ENCODE assay signal across 11 cellular contexts in genomic region chr1:117371436-117372151, GRCh38. TPM values are rescaled to one million over a fixed set of nuclear protein-coding genes. Genes with fewer than 3 reads are reported as not detected.
DNase-seq lines count a peak whose midpoint lies in the region; ATAC-seq and TF ChIP-seq lines count a peak whose summit lies in the region.
"Had no signal": no experiment of that assay in that cellular context is flagged by ENCODE, and none has a peak within 500 bp of the region (broad histone marks: within the 10 kb centered on the region; RNA-seq: fewer than 3 reads in every experiment).

No MANE protein-coding gene starts in this region.

- TF ChIP-seq POLR2A in IMR-90 (IDR thresholded peaks at IDR 0.05; ENCODE audit: low read depth, low read length) = no peak

- peaks cover 8% of the 10 kb centered on the region for H3K27me3 Mint-ChIP-seq in brain
- H3K27me3 Mint-ChIP-seq in naive thymus-derived CD4-positive, alpha-beta T cell = no peaks in the 10 kb centered on the region

- intact Hi-C loops in IMR-90 (cut with micrococcal nuclease) = no loop called here
- intact Hi-C loops in naive thymus-derived CD4-positive, alpha-beta T cell (cut with micrococcal nuclease) = no loop called here
- intact Hi-C loops in head of caudate nucleus (cut with DNase I) = no loop called here

- H3K18ac ChIP-seq in IMR-90 (ENCODE audit: low read depth, low read length) = no peak overlapping the region

- BruUV-seq in IMR-90 (replicated peaks; lab: Mats Ljungman, UMichigan) = no TSS peak

- H4K5ac ChIP-seq in IMR-90 (ENCODE audit: low read depth, low read length) = no peak overlapping the region

- peaks cover 9 to 47% of the 10 kb centered on the region in 2 experiments; a peak in 3 of 4 replicates for H3K79me1 ChIP-seq in IMR-90 (ENCODE audit: low read depth in 1 of 2, low read length in 2 of 2)

- H3K4me1 Mint-ChIP-seq in brain = peaks cover 52% of the 10 kb centered on the region
- peaks cover 35 to 77% (median 66%) of the 10 kb centered on the region in 7 donors for H3K4me1 Mint-ChIP-seq in naive thymus-derived CD4-positive, alpha-beta T cell

- TF ChIP-seq CTCF in IMR-90 (conservative IDR thresholded peaks at IDR 0.05; ENCODE audit: low read depth, low read length) (no peak), brain (conservative IDR thresholded peaks at IDR 0.05) (no peak)

- H2BK5ac ChIP-seq in IMR-90 (ENCODE audit: low read depth, low read length, poor library complexity, severe bottlenecking) = no peak overlapping the region

- H2AFZ ChIP-seq in IMR-90 (replicated peaks; ENCODE audit: low read length, poor library complexity) = no peak overlapping the region

- no peak for TF ChIP-seq RAD21 in IMR-90 (IDR thresholded peaks at IDR 0.05; ENCODE audit: low read length)

- peaks cover 41% of the 10 kb centered on the region for H4K20me1 ChIP-seq in IMR-90 (ENCODE audit: insufficient read depth, low read length)

- H2AK9ac ChIP-seq in IMR-90 (replicated peaks; ENCODE audit: low read depth, low read length, poor library complexity) = peak overlapping the region; percentile 29

- 13% methylated on average over 1 of the region's 4 CpGs; no CpG with 5 or more reads in 1 of the 2 experiments for WGBS in IMR-90 (ENCODE audit: extremely low coverage in 2 of 2, insufficient read length in 1 of 2), 2 experiments

- peak overlapping the region; percentile 61; the same call in 1 of the 2 replicates for H3K4me2 ChIP-seq in IMR-90 (ENCODE audit: low read depth, low read length)

- CTCF ChIA-PET in IMR-90 (lab: Yijun Ruan, JAX) = no interaction called here
- CTCF ChIA-PET in naive thymus-derived CD4-positive, alpha-beta T cell (lab: Charles Lee) = no interaction called here

- peak overlapping the region; percentile 55 to 97 (median 88) for H3K4me3 Mint-ChIP-seq in brain
- H3K4me3 Mint-ChIP-seq in naive thymus-derived CD4-positive, alpha-beta T cell = peak overlapping the region; percentile 48 to 95 (median 70)

- H3K4me3 ChIP-seq in IMR-90 (ENCODE audit: insufficient read depth, low read depth, low read length) = no peak overlapping the region
- H3K4me3 ChIP-seq in naive thymus-derived CD4-positive, alpha-beta T cell (ENCODE audit: low read length) = no peak overlapping the region

- H3K27ac Mint-ChIP-seq in brain = peak overlapping the region in 4 of 5 experiments; percentile 6 to 39 (median 28)
- peak overlapping the region in 3 of 9 donors; percentile 14 to 46 (median 44) for H3K27ac Mint-ChIP-seq in naive thymus-derived CD4-positive, alpha-beta T cell

- in situ Hi-C loops in IMR-90 (cut with MboI; ENCODE audit: low sequenced_read_pairs) = loop anchor here (25.0 kb wide), 1 partner anchor 391 kb away; no protein-coding TSS in a partner anchor

- no peaks in the 10 kb centered on the region for H3K36me3 ChIP-seq in IMR-90 (ENCODE audit: control insufficient read depth, insufficient read depth, low read length)
- H3K36me3 ChIP-seq in naive thymus-derived CD4-positive, alpha-beta T cell (ENCODE audit: control insufficient read depth in 2 of 3, insufficient read depth in 3 of 3, low read length in 3 of 3) = peaks cover 0 to 6% (median 0%) of the 10 kb centered on the region in 3 experiments

- peak overlapping the region in 1 of 2 experiments; percentile 5; a peak in 1 of 4 replicates for H4K8ac ChIP-seq in IMR-90 (ENCODE audit: low read depth in 2 of 2, low read length in 2 of 2)

- ATAC-seq in IMR-90 (ENCODE audit: low read depth) (no peak), GM21619 (IDR thresholded peaks at IDR 0.05; ENCODE audit: unreplicated experiment) (no peak), GM21717 (IDR thresholded peaks at IDR 0.05; ENCODE audit: unreplicated experiment) (no peak)
- ATAC-seq in naive thymus-derived CD4-positive, alpha-beta T cell = no peak

- no peak overlapping the region for H3K56ac ChIP-seq in IMR-90 (ENCODE audit: extremely low read depth, insufficient read depth, low read length)

- no peak overlapping the region for H3K9ac ChIP-seq in IMR-90 (ENCODE audit: low read depth, low read length)

- no peaks in the 10 kb centered on the region for H3K9me3 ChIP-seq in IMR-90 (ENCODE audit: control insufficient read depth, insufficient read depth, low read length)
- no peaks in the 10 kb centered on the region for H3K9me3 ChIP-seq in naive thymus-derived CD4-positive, alpha-beta T cell (ENCODE audit: control insufficient read depth in 2 of 3, low read length in 3 of 3)

- H3K14ac ChIP-seq in IMR-90 (replicated peaks; ENCODE audit: low read depth, low read length) = peak overlapping the region; percentile 50; the same call in 1 of the 2 replicates

- DNase-seq in COLO668 (lab: John Stamatoyannopoulos, UW; ENCODE audit: unreplicated experiment) (peak; percentile 42), IMR-90 (peak; percentile 39), NCI-H146 treated with DMSO at 0.1 percent for 48 hours (lab: John Stamatoyannopoulos, UW; ENCODE audit: unreplicated experiment) (no peak), head of caudate nucleus (no peak)
- no peak for DNase-seq in naive thymus-derived CD4-positive, alpha-beta T cell
- DNase-seq: activated CD4-positive, alpha-beta T cell treated with anti-CD3 and anti-CD28 coated beads, Interleukin-2, amount 50 U/mL, for 1 hour; OCI-M1; stimulated activated CD4-positive, alpha-beta T cell treated with anti-CD3 and anti-CD28 coated beads, Interleukin-4, amount 100 ng/mL, for 24 hours had no signal

- dilution Hi-C loops in IMR-90 (cut with HindIII; ENCODE audit: low sequenced_read_pairs, unreplicated experiment) = no loop called here

- H2BK15ac ChIP-seq in IMR-90 (ENCODE audit: low read depth, low read length) = no peak overlapping the region

- H3K23ac ChIP-seq in IMR-90 (ENCODE audit: low read depth, low read length) = peak overlapping the region; percentile 52; the same call in 1 of the 2 replicates

- H2BK20ac ChIP-seq in IMR-90 (ENCODE audit: low read depth, low read length) = no peak overlapping the region

- H3K9me1 ChIP-seq in IMR-90 (ENCODE audit: insufficient read depth, low read length) = peaks cover 3% of the 10 kb centered on the region; the same call in 1 of the 2 replicates

- no peak overlapping the region for H4K91ac ChIP-seq in IMR-90 (ENCODE audit: insufficient read depth, low read depth, low read length)

- peaks cover 16% of the 10 kb centered on the region for H3K36me3 Mint-ChIP-seq in brain
- H3K36me3 Mint-ChIP-seq in naive thymus-derived CD4-positive, alpha-beta T cell = peaks cover 0 to 14% (median 5%) of the 10 kb centered on the region in 5 donors

- 0 out of 2 replicates have a peak overlapping the region, but pooled peaks have one; percentile 4 for H3K4ac ChIP-seq in IMR-90 (ENCODE audit: low read depth, low read length)

- H2AK5ac ChIP-seq in IMR-90 (ENCODE audit: low read depth, low read length) = no peak overlapping the region

- peaks cover 0 to 6% (median 0%) of the 10 kb centered on the region in 5 experiments for H3K9me3 Mint-ChIP-seq in brain
- H3K9me3 Mint-ChIP-seq in naive thymus-derived CD4-positive, alpha-beta T cell = peaks cover 0 to 5% (median 0%) of the 10 kb centered on the region in 11 donors

- POLR2A ChIA-PET in IMR-90 (lab: Charles Lee; ENCODE audit: unreplicated experiment) = no interaction called here
- POLR2A ChIA-PET in naive thymus-derived CD4-positive, alpha-beta T cell (lab: Charles Lee) = no interaction called here

- peaks cover 2% of the 10 kb centered on the region; the same call in 1 of the 2 replicates for H3K4me1 ChIP-seq in IMR-90 (ENCODE audit: control insufficient read depth, insufficient read depth, low read length)
- peaks cover 16 to 37% of the 10 kb centered on the region in 2 donors for H3K4me1 ChIP-seq in naive thymus-derived CD4-positive, alpha-beta T cell (ENCODE audit: control insufficient read depth in 2 of 2, insufficient read depth in 2 of 2, low read length in 2 of 2)

- H2BK120ac ChIP-seq in IMR-90 (ENCODE audit: low read depth, low read length) = no peak overlapping the region

- H3K27me3 ChIP-seq in IMR-90 (ENCODE audit: control insufficient read depth, insufficient read depth, low read length) = no peaks in the 10 kb centered on the region
- no peaks in the 10 kb centered on the region for H3K27me3 ChIP-seq in naive thymus-derived CD4-positive, alpha-beta T cell (ENCODE audit: control insufficient read depth in 2 of 2, insufficient read depth in 2 of 2, low read length in 2 of 2)

- H3K27ac ChIP-seq in IMR-90 (ENCODE audit: insufficient read depth, low read length) = no peak overlapping the region
- no peak overlapping the region for H3K27ac ChIP-seq in naive thymus-derived CD4-positive, alpha-beta T cell (ENCODE audit: low read depth, low read length)

TF ChIP-seq in IMR-90, 13 proteins besides CTCF, POLR2A, EP300 and RAD21:
- TF ChIP-seq NFE2L2 (IDR thresholded peaks at IDR 0.05; ENCODE audit: low read depth, low read length) = no peak
- TF ChIP-seq CEBPB (IDR thresholded peaks at IDR 0.05; ENCODE audit: low read depth, low read length) = peak; percentile 47; the same call in 1 of the 2 replicates
- TF ChIP-seq, protein P1, sequence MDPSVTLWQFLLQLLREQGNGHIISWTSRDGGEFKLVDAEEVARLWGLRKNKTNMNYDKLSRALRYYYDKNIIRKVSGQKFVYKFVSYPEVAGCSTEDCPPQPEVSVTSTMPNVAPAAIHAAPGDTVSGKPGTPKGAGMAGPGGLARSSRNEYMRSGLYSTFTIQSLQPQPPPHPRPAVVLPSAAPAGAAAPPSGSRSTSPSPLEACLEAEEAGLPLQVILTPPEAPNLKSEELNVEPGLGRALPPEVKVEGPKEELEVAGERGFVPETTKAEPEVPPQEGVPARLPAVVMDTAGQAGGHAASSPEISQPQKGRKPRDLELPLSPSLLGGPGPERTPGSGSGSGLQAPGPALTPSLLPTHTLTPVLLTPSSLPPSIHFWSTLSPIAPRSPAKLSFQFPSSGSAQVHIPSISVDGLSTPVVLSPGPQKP (IDR thresholded peaks at IDR 0.05; ENCODE audit: borderline replicate concordance, low read depth, low read length) = no peak

RNA-seq across cellular contexts. Expression of gene MAN1A2, which starts 4.3 kb away (rescaled TPM):
- 29.4 and 60.8 TPM in 2 replicates for total RNA-seq in IMR-90 (2012; rRNA removed)
- polyA plus RNA-seq in IMR-90 (2012; rRNA removed) (12.0 and 12.4 TPM in 2 replicates), brain (ENCODE audit: insufficient read depth, low read depth, low replicate concordance) (7.6 TPM)
- 2.2 and 7.9 TPM in 2 replicates for polyA plus RNA-seq in IMR-90 (2012; cell fraction: cytosol; rRNA removed)
- polyA plus RNA-seq in IMR-90 (2012; cell fraction: nucleus; rRNA removed; ENCODE audit: low replicate concordance) = 0.72 and 9.7 TPM in 2 replicates
- 10 to 100 TPM; 40.4 to 63.4 (median 47.1) TPM for total RNA-seq in naive thymus-derived CD4-positive, alpha-beta T cell
- 10 to 100 TPM; 10.5 to 20.9 TPM for polyA plus RNA-seq in naive thymus-derived CD4-positive, alpha-beta T cell

Comparison
In these comparisons a context has a peak if more than half of its experiments do, and no peak if none do; other contexts are left out.
1. DNase-seq: peak in COLO668 (single experiment) and IMR-90 (single experiment); none in naive thymus-derived CD4-positive, alpha-beta T cell (0 of 9), NCI-H146 treated with DMSO at 0.1 percent for 48 hours (single experiment) and head of caudate nucleus (0 of 42).